ENCODE assay signal across 8 cellular contexts in the genomic region with DNA sequence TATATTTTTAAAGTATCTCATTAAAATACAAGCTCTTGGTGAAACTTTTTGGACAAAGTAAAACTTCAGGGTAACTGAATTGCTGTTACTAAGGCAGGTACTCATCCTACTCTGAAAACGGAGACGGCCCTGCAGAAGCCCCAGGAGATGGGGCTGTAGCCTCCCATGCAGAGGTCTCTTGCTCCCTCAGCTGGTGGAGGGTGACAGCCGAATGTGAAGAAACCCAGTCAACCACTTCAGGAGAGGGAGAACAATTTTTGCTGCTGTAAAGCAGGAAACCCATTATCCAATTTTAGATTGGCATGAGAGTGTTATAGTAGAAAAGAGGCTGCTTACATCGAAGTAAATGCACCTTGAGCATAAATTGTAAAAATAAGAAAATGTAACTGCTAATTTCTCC.
DNase-seq lines count a peak whose midpoint lies in the region; ATAC-seq, FAIRE-seq and TF ChIP-seq lines count a peak whose summit lies in the region.
"Not testable (repeated sequence)": the region's sequence is repeated elsewhere in the genome, so short reads cannot be mapped to it uniquely, and the experiment has no call there.

No MANE protein-coding gene starts in this region.

- H3K27ac ChIP-seq in A673 (ENCODE audit: low read depth, low read length, poor library complexity, severe bottlenecking), result not testable (repeated sequence)

- peak; percentile 65 for FAIRE-seq in RCC 7860 (lab: Jason Lieb, UNC)

- not testable (repeated sequence) for H3K4me3 Mint-ChIP-seq in activated naive CD8-positive, alpha-beta T cell treated with anti-CD3 and anti-CD28 coated beads, Interleukin-2, amount 50 U/mL, for 24 hours; neural crest cell

- ATAC-seq in GM19023 (IDR thresholded peaks at IDR 0.05; ENCODE audit: unreplicated experiment) (peak; percentile 58), left cardiac atrium (peak; percentile 50 to 80)
- peak; percentile 49 for ATAC-seq in activated naive CD8-positive, alpha-beta T cell treated with anti-CD3 and anti-CD28 coated beads, Interleukin-2, amount 50 U/mL, for 24 hours

- intact Hi-C loops in A673 (cut with micrococcal nuclease; ENCODE audit: unreplicated experiment), result loop anchor here (5.0 kb wide), 1 partner anchor 297 kb away; no protein-coding TSS in a partner anchor
- intact Hi-C loops in left cardiac atrium (cut with DNase I), result loop anchor here in 1 of 2 donors (10.0 kb wide), 1 partner anchor 289 kb away; no protein-coding TSS in a partner anchor

- TF ChIP-seq CTCF in A673 (conservative IDR thresholded peaks at IDR 0.05; ENCODE audit: low read depth, low read length) (peak; percentile 43), neural crest cell (conservative IDR thresholded peaks at IDR 0.05) (peak; percentile 49)

- H3K9me3 ChIP-seq in A673 (ENCODE audit: low read depth, low read length, poor library complexity, severe bottlenecking), result not testable (repeated sequence)

- not testable (repeated sequence) for H3K9me3 Mint-ChIP-seq in activated naive CD8-positive, alpha-beta T cell treated with anti-CD3 and anti-CD28 coated beads, Interleukin-2, amount 50 U/mL, for 24 hours; neural crest cell

- not testable (repeated sequence) for H3K36me3 Mint-ChIP-seq in activated naive CD8-positive, alpha-beta T cell treated with anti-CD3 and anti-CD28 coated beads, Interleukin-2, amount 50 U/mL, for 24 hours (ENCODE audit: low read depth); neural crest cell (ENCODE audit: low read depth)

- H3K27me3 Mint-ChIP-seq in activated naive CD8-positive, alpha-beta T cell treated with anti-CD3 and anti-CD28 coated beads, Interleukin-2, amount 50 U/mL, for 24 hours, result not testable (repeated sequence)
- peaks cover 22% of the 10 kb centered on the region for H3K27me3 Mint-ChIP-seq in neural crest cell (ENCODE audit: low read depth)

- not testable (repeated sequence) for H3K4me1 Mint-ChIP-seq in activated naive CD8-positive, alpha-beta T cell treated with anti-CD3 and anti-CD28 coated beads, Interleukin-2, amount 50 U/mL, for 24 hours; neural crest cell

- CTCF ChIA-PET in A673 (lab: Charles Lee), result not testable (repeated sequence)

- POLR2A ChIA-PET in A673 (lab: Charles Lee; ENCODE audit: low non-redundant PET), result not testable (repeated sequence)

- H3K27ac Mint-ChIP-seq in activated naive CD8-positive, alpha-beta T cell treated with anti-CD3 and anti-CD28 coated beads, Interleukin-2, amount 50 U/mL, for 24 hours; neural crest cell (ENCODE audit: unreplicated experiment): not testable (repeated sequence)

- H3K36me3 ChIP-seq in A673 (ENCODE audit: insufficient read depth, low read length, poor library complexity, severe bottlenecking), result not testable (repeated sequence)

- H3K4me1 ChIP-seq in A673 (ENCODE audit: insufficient read depth, low read length, poor library complexity, severe bottlenecking), result not testable (repeated sequence)

- peak overlapping the region; percentile 50 for H3K4me3 ChIP-seq in A673 (ENCODE audit: low read depth, low read length, poor library complexity, severe bottlenecking)

- not testable (repeated sequence) for BruUV-seq in A673 (replicated peaks; lab: Mats Ljungman, UMichigan)

- DNase-seq in A673 (ENCODE audit: low spot score) (peak; percentile 77), HK-2 (ENCODE audit: unreplicated experiment) (peak; percentile 14), NCI-H2171 treated with DMSO at 0.1 percent for 48 hours (lab: John Stamatoyannopoulos, UW) (peak; percentile 60), neural crest cell (ENCODE audit: low read depth, low spot score) (peak; percentile 6)
- DNase-seq in RCC 7860 (ENCODE audit: low spot score); activated naive CD8-positive, alpha-beta T cell treated with anti-CD3 and anti-CD28 coated beads, Interleukin-2, amount 50 U/mL, for 24 hours; left cardiac atrium: not testable (repeated sequence)

- H3K27me3 ChIP-seq in A673 (replicated peaks; ENCODE audit: insufficient read depth, low read depth, low read length, poor library complexity), result not testable (repeated sequence)
